Comparison of ENCODE assay signal across 19 cellular contexts in genomic region chr4:45323453-45324058, GRCh38.
"Had no signal": no experiment of that assay in that cellular context is flagged by ENCODE, and none has a peak within 500 bp of the region (broad histone marks: within the 10 kb centered on the region; RNA-seq: fewer than 3 reads in every experiment).

No MANE protein-coding gene starts in this region.

- H3K27ac Mint-ChIP-seq: effector memory CD8-positive, alpha-beta T cell; natural killer cell treated with Interleukin-12 subunit alpha and Interleukin-12 subunit beta and Interleukin-15 and Interleukin-18, amount 100 ng/mL, for 72 hours; neural progenitor cell; progenitor cell of endocrine pancreas had no signal

- H3K4me1 Mint-ChIP-seq: neural progenitor cell had no signal

- DNase-seq: effector memory CD8-positive, alpha-beta T cell; gastrocnemius medialis; islet precursor cell; nucleus accumbens; ovary; right cardiac atrium; small intestine; stimulated activated CD4-positive, alpha-beta T cell treated with anti-CD3 and anti-CD28 coated beads, Interleukin-2, amount 100 ng/mL, for 48 hours; stimulated activated naive CD8-positive, alpha-beta T cell treated with anti-CD3 and anti-CD28 coated beads, Interleukin-15, Interleukin-2, amounts not matched to agents 100 U/mL and 50 U/mL, for 24 hours; thyroid gland; upper lobe of left lung; uterus had no signal

- H3K27me3 Mint-ChIP-seq: effector memory CD8-positive, alpha-beta T cell; natural killer cell treated with Interleukin-12 subunit alpha and Interleukin-12 subunit beta and Interleukin-15 and Interleukin-18, amount 100 ng/mL, for 72 hours; progenitor cell of endocrine pancreas had no signal

- ATAC-seq: effector memory CD8-positive, alpha-beta T cell; gastrocnemius medialis; left lobe of liver; natural killer cell treated with Interleukin-12 subunit alpha and Interleukin-12 subunit beta and Interleukin-15 and Interleukin-18, amount 100 ng/mL, for 72 hours; stimulated activated naive CD8-positive, alpha-beta T cell treated with anti-CD3 and anti-CD28 coated beads, Interleukin-15, Interleukin-2, amounts not matched to agents 100 U/mL and 50 U/mL, for 24 hours had no signal

- H3K36me3 ChIP-seq: esophagus muscularis mucosa, gastrocnemius medialis, neural progenitor cell, ovary, suprapubic skin, thyroid gland, upper lobe of left lung, uterus had no signal

- H3K4me3 ChIP-seq: esophagus muscularis mucosa, gastrocnemius medialis, neural progenitor cell, ovary, suprapubic skin, thyroid gland, upper lobe of left lung, uterus had no signal

- H3K9ac ChIP-seq: neural progenitor cell had no signal

- H3K4me1 ChIP-seq: esophagus muscularis mucosa, gastrocnemius medialis, neural progenitor cell, suprapubic skin, thyroid gland, upper lobe of left lung, uterus had no signal

- H3K4me3 Mint-ChIP-seq: effector memory CD8-positive, alpha-beta T cell; natural killer cell treated with Interleukin-12 subunit alpha and Interleukin-12 subunit beta and Interleukin-15 and Interleukin-18, amount 100 ng/mL, for 72 hours; neural progenitor cell had no signal

- H2AFZ ChIP-seq: neural progenitor cell had no signal

- H3K36me3 Mint-ChIP-seq: natural killer cell treated with Interleukin-12 subunit alpha and Interleukin-12 subunit beta and Interleukin-15 and Interleukin-18, amount 100 ng/mL, for 72 hours; neural progenitor cell had no signal

- FAIRE-seq: small intestine had no signal

- H3K27ac ChIP-seq: epithelial cell of prostate, esophagus muscularis mucosa, gastrocnemius medialis, neural progenitor cell, ovary, suprapubic skin, thyroid gland, upper lobe of left lung, uterus had no signal

- H3K9me3 ChIP-seq: esophagus muscularis mucosa, gastrocnemius medialis, ovary, suprapubic skin, thyroid gland, upper lobe of left lung, uterus had no signal

- H3K9me3 Mint-ChIP-seq: neural progenitor cell had no signal

- H3K27me3 ChIP-seq: esophagus muscularis mucosa, gastrocnemius medialis, neural progenitor cell, ovary, suprapubic skin, thyroid gland, upper lobe of left lung, uterus had no signal

- H3K4me2 ChIP-seq: neural progenitor cell had no signal
